1 cellular context compared by ENCODE assay signal in the genomic region with DNA sequence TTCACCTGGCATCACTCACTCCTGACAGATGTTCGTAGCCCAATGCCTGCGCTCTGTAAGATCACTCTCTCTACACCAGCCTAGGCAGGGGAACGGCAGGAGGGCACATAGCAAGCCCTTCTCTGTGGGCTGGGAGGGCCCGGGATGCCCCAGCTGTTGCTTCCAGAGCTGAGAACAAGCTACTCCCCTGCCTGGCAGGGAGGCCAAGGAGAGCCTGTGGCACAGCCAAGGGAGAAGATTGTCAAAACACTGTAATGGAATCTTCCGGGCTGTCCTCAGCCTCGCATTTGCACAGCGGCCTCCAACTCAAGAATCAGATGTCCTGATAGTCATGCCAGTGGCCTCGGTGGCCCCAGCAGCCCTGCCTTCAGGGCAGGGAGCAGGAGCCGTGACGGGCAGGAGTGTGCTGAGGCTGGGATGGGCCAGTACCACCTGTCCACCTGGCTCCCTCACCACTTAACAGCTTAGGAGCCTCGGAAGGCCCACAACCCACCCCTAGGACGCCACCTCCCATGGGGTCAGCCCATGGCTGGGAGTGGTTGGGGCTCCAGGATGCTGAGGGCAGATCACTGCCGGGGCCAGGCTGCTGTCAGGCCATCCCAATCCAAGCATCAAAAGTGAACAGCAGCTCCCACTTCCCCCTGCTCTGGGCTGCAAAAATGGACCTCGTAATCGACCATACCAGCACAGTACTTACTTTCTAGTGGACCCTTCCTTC.
TF ChIP-seq lines count a peak whose summit lies in the region.

No MANE protein-coding gene starts in this region.

TF ChIP-seq in SK-N-SH, 30 proteins besides CTCF, POLR2A, EP300 and RAD21:
- TF ChIP-seq TCF12 (IDR thresholded peaks at IDR 0.05) (no peak), GATA2 (CRISPR knock-in tag; IDR thresholded peaks at IDR 0.05) (no peak), FOXM1 (IDR thresholded peaks at IDR 0.05; ENCODE audit: low read depth) (no peak), TEAD4 (IDR thresholded peaks at IDR 0.05; ENCODE audit: borderline replicate concordance, insufficient read depth) (no peak), GABPA (IDR thresholded peaks at IDR 0.05; ENCODE audit: low read depth) (no peak), ELF1 (IDR thresholded peaks at IDR 0.05) (no peak), CHD2 (IDR thresholded peaks at IDR 0.05; ENCODE audit: low read length, partially characterized antibody) (no peak), RXRA (IDR thresholded peaks at IDR 0.05; ENCODE audit: borderline replicate concordance, low read depth) (no peak), PBX3 (IDR thresholded peaks at IDR 0.05) (no peak)
